In genomic region chr11:119709638-119710346, GRCh38 we compare ENCODE assay signal across 9 cellular contexts. TPM values are rescaled to one million over a fixed set of nuclear protein-coding genes. Genes with fewer than 3 reads are reported as not detected.
DNase-seq lines count a peak whose midpoint lies in the region; TF ChIP-seq lines count a peak whose summit lies in the region.
"Had no signal": no experiment of that assay in that cellular context is flagged by ENCODE, and none has a peak within 500 bp of the region (broad histone marks: within the 10 kb centered on the region; RNA-seq: fewer than 3 reads in every experiment).

No MANE protein-coding gene starts in this region.

- TF ChIP-seq POLR2A in lower leg skin (IDR thresholded peaks at IDR 0.05): no peak

- H3K36me3 ChIP-seq in OCI-LY7 (ENCODE audit: insufficient read depth, low read length): no peaks in the 10 kb centered on the region
- H3K36me3 ChIP-seq in cardiac muscle cell: no peaks in the 10 kb centered on the region

- no peak overlapping the region for H2AFZ ChIP-seq in OCI-LY7 (ENCODE audit: low read length)

- H3K9me2 ChIP-seq in OCI-LY7 (ENCODE audit: insufficient read depth, low read length): no peaks in the 10 kb centered on the region

- POLR2A ChIA-PET in OCI-LY7 (lab: Charles Lee): interaction anchor here (0.7 kb wide), 1 partner anchor 14 kb away, joined by 3 read pairs; no protein-coding TSS in a partner anchor

- H3K9me3 ChIP-seq in OCI-LY7 (ENCODE audit: low read length) (no peaks in the 10 kb centered on the region), cardiac muscle cell (ENCODE audit: low read depth) (no peaks in the 10 kb centered on the region)

- no peak overlapping the region for H3K4me2 ChIP-seq in OCI-LY7 (ENCODE audit: low read length)

- no peak overlapping the region for H3K27ac ChIP-seq in OCI-LY7 (ENCODE audit: low read depth, low read length, poor library complexity, severe bottlenecking)
- H3K27ac ChIP-seq in cardiac muscle cell: no peak overlapping the region

- H3K27me3 ChIP-seq in cardiac muscle cell: no peaks in the 10 kb centered on the region

- no peaks in the 10 kb centered on the region for H4K20me1 ChIP-seq in OCI-LY7 (ENCODE audit: insufficient read depth, low read length)

- peak; percentile 72 for DNase-seq in NCI-H748 (lab: John Stamatoyannopoulos, UW; ENCODE audit: unreplicated experiment)
- no peak for DNase-seq in NCI-H748 treated with DMSO at 0.1 percent for 48 hours (lab: John Stamatoyannopoulos, UW)
- peak; percentile 13 for DNase-seq in OCI-LY7 (ENCODE audit: low spot score)
- peak; percentile 61 to 90 for DNase-seq in cardiac muscle cell (ENCODE audit: low read depth in 1 of 2, low spot score in 1 of 2)
- peak; percentile 26 for DNase-seq in stromal cell of bone marrow (ENCODE audit: low read depth)
- DNase-seq in lower leg skin (ENCODE audit: low spot score in 2 of 2): no peak
- DNase-seq in activated gamma-delta T cell treated with Interleukin-2 at 50 U/mL for 16 hours: no peak
- DNase-seq in HUDEP-2 (lab: John Stamatoyannopoulos, UW; ENCODE audit: unreplicated experiment in 76 of 76): no peak
- DNase-seq: natural killer cell had no signal

- intact Hi-C loops in OCI-LY7 (cut with micrococcal nuclease; ENCODE audit: unreplicated experiment): no loop called here
- intact Hi-C loops in lower leg skin (cut with DNase I; ENCODE audit: low total_unique reads): no loop called here

- no peak for TF ChIP-seq CTCF in OCI-LY7 (conservative IDR thresholded peaks at IDR 0.05; ENCODE audit: low read length)
- TF ChIP-seq CTCF in cardiac muscle cell (IDR thresholded peaks at IDR 0.05; ENCODE audit: low read depth, low read length): no peak
- TF ChIP-seq CTCF in lower leg skin (IDR thresholded peaks at IDR 0.05): no peak

- H3K4me3 ChIP-seq in OCI-LY7 (ENCODE audit: low read depth, low read length, poor library complexity, severe bottlenecking) (no peak overlapping the region), cardiac muscle cell (no peak overlapping the region), lower leg skin (ENCODE audit: low read depth, poor library complexity, severe bottlenecking) (no peak overlapping the region)

- CTCF ChIA-PET in OCI-LY7 (lab: Charles Lee; ENCODE audit: unreplicated experiment): interaction anchor here (0.7 kb wide), 1 partner anchor 763 kb away, joined by 4 read pairs; no protein-coding TSS in a partner anchor

- no peaks in the 10 kb centered on the region for H3K79me2 ChIP-seq in OCI-LY7 (ENCODE audit: insufficient read depth, low read depth, low read length)

- BruUV-seq in OCI-LY7 (replicated peaks; lab: Mats Ljungman, UMichigan): no TSS peak

- WGBS in lower leg skin, 2 donors: 47 to 49% methylated on average over 22 of the region's 22 CpGs

- no peaks in the 10 kb centered on the region for H3K4me1 ChIP-seq in OCI-LY7 (ENCODE audit: insufficient read depth, low read length, poor library complexity, severe bottlenecking)
- peaks cover 58% of the 10 kb centered on the region for H3K4me1 ChIP-seq in cardiac muscle cell (ENCODE audit: low read depth)

RNA-seq across cellular contexts. Expression of gene NECTIN1, which starts 19.2 kb away (rescaled TPM):
- total RNA-seq in OCI-LY7 (2014; rRNA removed; shearing (Covaris generic)): 2.3 and 5.8 TPM in 2 replicates
- total RNA-seq in OCI-LY7 (2022) (11.5 and 14.3 TPM in 2 replicates), cardiac muscle cell (9.1 and 11.8 TPM in 2 replicates), lower leg skin (100 to 1,000 TPM; 111 to 142 (median 130) TPM)
- polyA plus RNA-seq in cardiac muscle cell: 3.7 and 5.2 TPM in 2 replicates

Comparison
In these comparisons a context has a peak if more than half of its experiments do, and no peak if none do; other contexts are left out.
1. DNase-seq: peak in NCI-H748 (single experiment), OCI-LY7 (single experiment), cardiac muscle cell (2 of 2) and stromal cell of bone marrow (single experiment); none in NCI-H748 treated with DMSO at 0.1 percent for 48 hours (single experiment), lower leg skin (0 of 2), activated gamma-delta T cell treated with Interleukin-2 at 50 U/mL for 16 hours (single experiment) and HUDEP-2 (0 of 76).